In genomic region chr21:34008618-34009017, GRCh38 we compare ENCODE assay signal across 1 cellular context.
TF ChIP-seq lines count a peak whose summit lies in the region.

No MANE protein-coding gene starts in this region.

TF ChIP-seq in GM23338, 12 proteins besides CTCF, POLR2A, EP300 and RAD21 (continued from another document):
- TF ChIP-seq, protein P1, sequence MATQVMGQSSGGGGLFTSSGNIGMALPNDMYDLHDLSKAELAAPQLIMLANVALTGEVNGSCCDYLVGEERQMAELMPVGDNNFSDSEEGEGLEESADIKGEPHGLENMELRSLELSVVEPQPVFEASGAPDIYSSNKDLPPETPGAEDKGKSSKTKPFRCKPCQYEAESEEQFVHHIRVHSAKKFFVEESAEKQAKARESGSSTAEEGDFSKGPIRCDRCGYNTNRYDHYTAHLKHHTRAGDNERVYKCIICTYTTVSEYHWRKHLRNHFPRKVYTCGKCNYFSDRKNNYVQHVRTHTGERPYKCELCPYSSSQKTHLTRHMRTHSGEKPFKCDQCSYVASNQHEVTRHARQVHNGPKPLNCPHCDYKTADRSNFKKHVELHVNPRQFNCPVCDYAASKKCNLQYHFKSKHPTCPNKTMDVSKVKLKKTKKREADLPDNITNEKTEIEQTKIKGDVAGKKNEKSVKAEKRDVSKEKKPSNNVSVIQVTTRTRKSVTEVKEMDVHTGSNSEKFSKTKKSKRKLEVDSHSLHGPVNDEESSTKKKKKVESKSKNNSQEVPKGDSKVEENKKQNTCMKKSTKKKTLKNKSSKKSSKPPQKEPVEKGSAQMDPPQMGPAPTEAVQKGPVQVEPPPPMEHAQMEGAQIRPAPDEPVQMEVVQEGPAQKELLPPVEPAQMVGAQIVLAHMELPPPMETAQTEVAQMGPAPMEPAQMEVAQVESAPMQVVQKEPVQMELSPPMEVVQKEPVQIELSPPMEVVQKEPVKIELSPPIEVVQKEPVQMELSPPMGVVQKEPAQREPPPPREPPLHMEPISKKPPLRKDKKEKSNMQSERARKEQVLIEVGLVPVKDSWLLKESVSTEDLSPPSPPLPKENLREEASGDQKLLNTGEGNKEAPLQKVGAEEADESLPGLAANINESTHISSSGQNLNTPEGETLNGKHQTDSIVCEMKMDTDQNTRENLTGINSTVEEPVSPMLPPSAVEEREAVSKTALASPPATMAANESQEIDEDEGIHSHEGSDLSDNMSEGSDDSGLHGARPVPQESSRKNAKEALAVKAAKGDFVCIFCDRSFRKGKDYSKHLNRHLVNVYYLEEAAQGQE (IDR thresholded peaks at IDR 0.05; ENCODE audit: unreplicated experiment), result no peak
- TF ChIP-seq NANOG (IDR thresholded peaks at IDR 0.05; ENCODE audit: borderline replicate concordance), result no peak
- no peak for TF ChIP-seq ZNF331 (CRISPR knock-in tag; IDR thresholded peaks at IDR 0.05; ENCODE audit: low read depth)
- no peak for TF ChIP-seq ZNF114 (CRISPR knock-in tag; IDR thresholded peaks at IDR 0.05)
- no peak for TF ChIP-seq STAT1 (IDR thresholded peaks at IDR 0.05; ENCODE audit: unreplicated experiment)
- TF ChIP-seq CREB1 (CRISPR knock-in tag; IDR thresholded peaks at IDR 0.05; ENCODE audit: low read depth), result no peak
- TF ChIP-seq JUNB (IDR thresholded peaks at IDR 0.05; ENCODE audit: unreplicated experiment), result no peak
- TF ChIP-seq POLR2AphosphoS5 (IDR thresholded peaks at IDR 0.05; ENCODE audit: low read depth), result no peak
